8 cellular contexts compared by ENCODE assay signal in the genomic region with DNA sequence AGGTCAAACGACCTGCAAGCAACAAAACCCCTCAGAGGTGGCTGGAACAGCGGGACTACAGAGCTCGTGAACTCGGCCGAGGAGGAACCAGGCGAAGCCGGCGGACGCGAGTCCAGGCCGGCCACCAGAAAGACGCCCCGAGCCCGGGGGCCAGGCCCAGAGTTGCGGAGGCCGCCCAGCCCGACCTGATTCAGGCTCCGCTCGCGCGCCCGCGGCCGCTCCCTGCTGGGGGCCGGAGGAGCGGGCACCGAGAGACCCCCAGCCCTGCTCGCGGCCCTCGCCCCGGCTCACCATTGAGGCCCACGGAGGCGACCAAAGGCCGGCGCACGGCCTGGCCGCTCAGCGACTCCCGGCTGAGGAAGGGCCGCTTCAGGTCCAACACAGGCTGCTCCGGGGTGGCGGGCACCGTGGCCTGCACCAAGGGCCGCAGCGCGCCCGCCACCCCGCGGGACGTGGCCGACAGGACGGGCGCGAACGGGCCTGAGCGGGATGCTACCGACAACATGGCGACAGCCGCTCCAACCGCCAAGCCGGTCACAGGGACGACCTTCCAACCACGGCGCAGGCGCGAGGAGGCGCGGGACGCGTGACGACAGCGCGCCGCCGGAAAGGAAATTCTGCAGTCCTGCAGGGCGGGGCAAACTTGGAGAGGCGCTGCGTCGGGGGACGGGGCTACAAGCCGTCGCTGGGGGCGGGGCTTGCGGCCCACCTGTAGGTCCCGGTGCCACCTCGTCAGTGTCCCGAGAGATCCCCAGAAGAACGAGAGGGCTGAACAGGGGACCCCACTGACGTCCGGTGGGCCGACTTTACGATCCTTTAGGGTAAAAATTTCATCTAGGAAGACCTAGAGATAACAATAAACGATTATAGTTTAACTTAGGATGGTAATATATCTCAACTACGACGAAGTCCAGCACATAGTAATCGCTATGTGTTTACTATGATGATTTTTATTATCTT. TPM values are rescaled to one million over a fixed set of nuclear protein-coding genes. Genes with fewer than 3 reads are reported as not detected.
DNase-seq lines count a peak whose midpoint lies in the region; ATAC-seq and TF ChIP-seq lines count a peak whose summit lies in the region.

A gene (minus strand): TSS at position 538 of the 960 bp plus-strand sequence. CDS start 33 bp downstream, at position 505.

- H3K4me3 ChIP-seq in AG04450 (ENCODE audit: low read depth, low read length) (peak within 1 kb of the TSS; percentile 85), iPS-18a (ENCODE audit: low read length) (peak within 1 kb of the TSS; percentile 89), skeletal muscle satellite cell (ENCODE audit: low read length) (peak within 1 kb of the TSS; percentile 95)

- H3K9me3 ChIP-seq in AG04450 (ENCODE audit: control insufficient read depth, insufficient read depth, low read length), result no peaks in the 10 kb centered on the region
- no peaks in the 10 kb centered on the region for H3K9me3 ChIP-seq in iPS-18a (ENCODE audit: control insufficient read depth, low read depth, low read length)
- H3K9me3 ChIP-seq in skeletal muscle satellite cell (replicated peaks; ENCODE audit: low read length), result no peaks in the 10 kb centered on the region

- POLR2A ChIA-PET in AG04450 (lab: Yijun Ruan, JAX), result no interaction called here

- H3K36me3 ChIP-seq in iPS-18a (ENCODE audit: control insufficient read depth, low read depth, low read length) (peaks cover 2% of the 10 kb centered on the region), skeletal muscle satellite cell (ENCODE audit: insufficient read depth, low read length) (no peaks in the 10 kb centered on the region)

- CTCF ChIA-PET in AG04450 (lab: Charles Lee), result interaction anchor here (0.7 to 1.0 kb wide), 2 partner anchors 12 to 50 kb away, joined by 3 to 4 read pairs; no protein-coding TSS in a partner anchor

- no peaks in the 10 kb centered on the region for H3K27me3 ChIP-seq in AG04450 (ENCODE audit: control insufficient read depth, insufficient read depth, low read length)
- H3K27me3 ChIP-seq in iPS-18a (ENCODE audit: control insufficient read depth, insufficient read depth, low read length), result no peaks in the 10 kb centered on the region
- H3K27me3 ChIP-seq in skeletal muscle satellite cell (ENCODE audit: control insufficient read depth, insufficient read depth, low read length), result peaks cover 6% of the 10 kb centered on the region

- H3K27ac ChIP-seq in AG04450 (ENCODE audit: low read depth, low read length) (peak within 1 kb of the TSS; percentile 47), VCaP (peak within 1 kb of the TSS; percentile 96), iPS-18a (ENCODE audit: low read length) (peak within 1 kb of the TSS; percentile 15)

- peak; percentile 94 for ATAC-seq in GM18907 (IDR thresholded peaks at IDR 0.05; ENCODE audit: unreplicated experiment)
- ATAC-seq in HG03139 (IDR thresholded peaks at IDR 0.05; ENCODE audit: unreplicated experiment), result peak; percentile 97

- peaks cover 24% of the 10 kb centered on the region for H3K4me1 ChIP-seq in iPS-18a (ENCODE audit: control insufficient read depth, low read depth, low read length)
- peaks cover 10% of the 10 kb centered on the region for H3K4me1 ChIP-seq in skeletal muscle satellite cell (ENCODE audit: control insufficient read depth, insufficient read depth, low read length)

- peak; percentile 69 for DNase-seq in AG04450 (ENCODE audit: low read depth, low spot score)
- DNase-seq in NCI-H2196 treated with DMSO at 0.1 percent for 48 hours (lab: John Stamatoyannopoulos, UW; ENCODE audit: unreplicated experiment), result peak; percentile 94
- DNase-seq in T47D (ENCODE audit: low read depth in 1 of 2, low spot score in 1 of 2), result peak; percentile 69 to 92

- in situ Hi-C loops in T47D (cut with HindIII; ENCODE audit: low pct_unique_long_range_greater_than_20kb, low sequenced_read_pairs), result no loop called here

- H3K9ac ChIP-seq in iPS-18a (ENCODE audit: low read length), result peak within 1 kb of the TSS; percentile 91
- peak within 1 kb of the TSS; percentile 99 for H3K9ac ChIP-seq in skeletal muscle satellite cell (ENCODE audit: low read depth, low read length)

- TF ChIP-seq CTCF in AG04450 (IDR thresholded peaks at IDR 0.05; ENCODE audit: low read depth, low read length) (no peak), VCaP (conservative IDR thresholded peaks at IDR 0.05) (no peak)

- H3K4me2 ChIP-seq in skeletal muscle satellite cell (ENCODE audit: low read length), result peak within 1 kb of the TSS; percentile 98

RNA-seq across cellular contexts. Expression of the gene that starts here (rescaled TPM):
- 50.6 and 51.4 TPM in 2 replicates for polyA plus RNA-seq in AG04450 (2011; rRNA removed)
- 22.1 and 22.9 TPM in 2 replicates for polyA minus RNA-seq in AG04450 (2011; rRNA and poly(A)+ RNA removed)
- total RNA-seq in skeletal muscle satellite cell (2012; rRNA removed), result 37.8 and 38.7 TPM in 2 replicates

Comparison
In these comparisons a context has a peak if more than half of its experiments do, and no peak if none do; other contexts are left out.
1. Peak in every context shown above with its lines: DNase-seq, ATAC-seq, H3K4me3 ChIP-seq and H3K27ac ChIP-seq.
2. H3K27ac ChIP-seq: peak in every context shown above with its lines; median percentile 96 in VCaP; 47 in AG04450; 15 in iPS-18a.